In genomic region chr5:160468576-160468975, GRCh38 we compare ENCODE assay signal across 1 cellular context.
TF ChIP-seq lines count a peak whose summit lies in the region.

No MANE protein-coding gene starts in this region.

TF ChIP-seq in endothelial cell of umbilical vein, 7 proteins besides CTCF, POLR2A, EP300 and RAD21:
- no peak for TF ChIP-seq MYC (IDR thresholded peaks at IDR 0.05; ENCODE audit: low read depth, low read length)
- no peak for TF ChIP-seq JUN (IDR thresholded peaks at IDR 0.05; ENCODE audit: borderline replicate concordance, insufficient read depth, insufficient read length, low read depth)
- TF ChIP-seq FOS (IDR thresholded peaks at IDR 0.05; ENCODE audit: borderline replicate concordance, insufficient read depth, low read length) = no peak
- TF ChIP-seq GATA2 (IDR thresholded peaks at IDR 0.05; ENCODE audit: insufficient read depth, insufficient read length, low read depth, low read length) = no peak
TF ChIP-seq in endothelial cell of umbilical vein: peak in this region for 0.
